In genomic region chr22:25365491-25366261, GRCh38 we compare ENCODE assay signal across 18 cellular contexts.
DNase-seq lines count a peak whose midpoint lies in the region; ATAC-seq and TF ChIP-seq lines count a peak whose summit lies in the region.
"Had no signal": no experiment of that assay in that cellular context is flagged by ENCODE, and none has a peak within 500 bp of the region (broad histone marks: within the 10 kb centered on the region; RNA-seq: fewer than 3 reads in every experiment).

No MANE protein-coding gene starts in this region.

- H3K4me1 ChIP-seq in right atrium auricular region (peaks cover 0 to 40% of the 10 kb centered on the region in 2 donors), right lobe of liver (peaks cover 0 to 28% (median 8%) of the 10 kb centered on the region in 4 donors), upper lobe of right lung (peaks cover 10% of the 10 kb centered on the region)
- H3K4me1 ChIP-seq: prostate gland had no signal

- 100% methylated on average over 1 of the region's 34 CpGs for WGBS in right lobe of liver (ENCODE audit: insufficient coverage, low coverage, low lambda C conversion rate, missing lambda C conversion rate)

- ATAC-seq in Right ventricle myocardium inferior, result peak; percentile 9
- peak; percentile 26 to 52 (median 36) for ATAC-seq in right lobe of liver
- ATAC-seq in upper lobe of right lung, result peak; percentile 17
- ATAC-seq: GM12878 had no signal

- intact Hi-C loops in Right ventricle myocardium inferior (cut with DNase I), result loop anchor here (2.0 kb wide), 1 partner anchor 37 kb away; no protein-coding TSS in a partner anchor
- intact Hi-C loops in right lobe of liver (cut with DNase I), result no loop called here
- intact Hi-C loops in upper lobe of right lung (cut with DNase I), result no loop called here

- no peaks in the 10 kb centered on the region for H3K36me3 ChIP-seq in right atrium auricular region
- H3K36me3 ChIP-seq in right lobe of liver, result peaks cover 0 to 5% (median 0%) of the 10 kb centered on the region in 4 donors
- no peaks in the 10 kb centered on the region for H3K36me3 ChIP-seq in upper lobe of right lung
- H3K36me3 ChIP-seq: ascending aorta, MG63, prostate gland had no signal

- H3K4me3 ChIP-seq in right atrium auricular region (no peak overlapping the region), right lobe of liver (no peak overlapping the region), upper lobe of right lung (no peak overlapping the region)
- H3K4me3 ChIP-seq: ascending aorta, GM12878, MG63, prostate gland had no signal

- TF ChIP-seq CTCF in right atrium auricular region (IDR thresholded peaks at IDR 0.05), result no peak
- no peak for TF ChIP-seq CTCF in right lobe of liver (IDR thresholded peaks at IDR 0.05)
- TF ChIP-seq CTCF in upper lobe of right lung (IDR thresholded peaks at IDR 0.05), result no peak

- H3K27me3 ChIP-seq in right atrium auricular region (no peaks in the 10 kb centered on the region), right lobe of liver (no peaks in the 10 kb centered on the region), upper lobe of right lung (no peaks in the 10 kb centered on the region)
- H3K27me3 ChIP-seq: ascending aorta, MG63 had no signal

- H3K27ac ChIP-seq in right atrium auricular region (no peak overlapping the region), right lobe of liver (no peak overlapping the region), upper lobe of right lung (no peak overlapping the region)
- H3K27ac ChIP-seq: ascending aorta, prostate gland had no signal

- H3K9me3 ChIP-seq in right atrium auricular region (no peaks in the 10 kb centered on the region), right lobe of liver (no peaks in the 10 kb centered on the region), upper lobe of right lung (no peaks in the 10 kb centered on the region)
- H3K9me3 ChIP-seq: ascending aorta, MG63, prostate gland had no signal

- DNase-seq in Right ventricle myocardium inferior (ENCODE audit: missing footprints) (peak; percentile 71), right atrium auricular region (ENCODE audit: low spot score) (no peak), dermis microvascular lymphatic vessel endothelial cell (ENCODE audit: low read depth in 2 of 2) (peak; percentile 55 to 61), right lobe of liver (peak in 1 of 3 donors; percentile 46), upper lobe of right lung (no peak), GDM1 (lab: John Stamatoyannopoulos, UW) (no peak), DMS79 treated with DMSO at 0.1 percent for 48 hours (lab: John Stamatoyannopoulos, UW) (no peak)
- no peak for DNase-seq in activated CD8-positive, alpha-beta memory T cell treated with anti-CD3 and anti-CD28 coated beads, Interleukin-2, amount 50 U/mL, for 4 hours
- DNase-seq: foreskin melanocyte; MG63; naive B cell; NCI-H1930; NCI-H510A treated with DMSO at 0.1 percent for 48 hours; stimulated activated naive CD4-positive, alpha-beta T cell treated with Interleukin-2 at 50 U/mL for 16 hours; T-helper 2 cell had no signal

- TF ChIP-seq POLR2A in right lobe of liver (IDR thresholded peaks at IDR 0.05), result no peak

Comparison
In these comparisons a context has a peak if more than half of its experiments do, and no peak if none do; other contexts are left out.
1. DNase-seq: peak in Right ventricle myocardium inferior (single experiment) and dermis microvascular lymphatic vessel endothelial cell (2 of 2); none in right atrium auricular region (single experiment), upper lobe of right lung (single experiment), activated CD8-positive, alpha-beta memory T cell treated with anti-CD3 and anti-CD28 coated beads, Interleukin-2, amount 50 U/mL, for 4 hours (single experiment), GDM1 (single experiment) and DMS79 treated with DMSO at 0.1 percent for 48 hours (single experiment).
2. Peak in every context shown above with its lines, with median percentiles within 50 percentile points of each other: ATAC-seq.